30 cellular contexts compared by ENCODE assay signal in the genomic region with DNA sequence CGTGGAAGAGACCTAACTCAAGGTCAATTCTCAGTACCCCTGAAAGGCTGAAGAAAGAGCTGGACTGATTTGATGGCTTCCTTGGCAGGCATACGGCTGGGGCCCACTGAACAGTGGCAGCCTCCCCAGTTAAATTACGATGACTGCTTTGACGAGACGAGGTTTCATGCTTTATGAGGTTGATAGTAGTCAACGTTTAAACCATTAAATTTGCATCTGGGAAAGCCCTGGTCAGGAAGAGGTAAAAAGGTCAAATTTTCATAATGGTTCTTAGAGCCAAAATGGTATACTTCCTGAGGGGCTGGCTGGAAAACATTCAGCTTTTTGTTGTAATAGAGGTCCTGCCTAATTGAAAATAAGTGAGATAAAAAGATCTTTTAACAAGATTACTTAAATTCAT.
A peak's percentile ranks its signal among the peaks of the same experiment; 100 is the strongest.
DNase-seq lines count a peak whose midpoint lies in the region; ATAC-seq and TF ChIP-seq lines count a peak whose summit lies in the region.
"Had no signal": no experiment of that assay in that cellular context is flagged by ENCODE, and none has a peak within 500 bp of the region (broad histone marks: within the 10 kb centered on the region; RNA-seq: fewer than 3 reads in every experiment).

No MANE protein-coding gene starts in this region.

- H3K9me3 Mint-ChIP-seq in nephron, result peaks cover 5% of the 10 kb centered on the region
- H3K9me3 Mint-ChIP-seq: CD8-positive, alpha-beta T cell; stimulated activated memory B cell treated with anti-CD40 and anti-IgM and Interleukin-4, amounts not matched to agents 10 μg/mL and 1 μg/mL and 100 μg/mL, for 72 hours had no signal

- H3K4me3 ChIP-seq in GM06990 (replicated peaks; ENCODE audit: low read depth, low read length), result no peak overlapping the region
- H3K4me3 ChIP-seq: cardiac muscle cell, left ventricle myocardium inferior, suprapubic skin, upper lobe of left lung had no signal

- DNase-seq in GM06990 (ENCODE audit: extremely low read depth, insufficient read length) (peak; percentile 15), RPMI7951 (ENCODE audit: low read depth) (peak; percentile 21), NCI-H1105 (lab: John Stamatoyannopoulos, UW) (no peak)
- DNase-seq: ACHN; activated CD4-positive, alpha-beta T cell treated with anti-CD3 and anti-CD28 coated beads for 48 hours; activated effector memory CD4-positive, alpha-beta T cell treated with anti-CD3 and anti-CD28 coated beads, Interleukin-2, amount 50 U/mL, for 16 hours; CD8-positive, alpha-beta T cell; DMS 273 treated with DMSO at 0.1 percent for 48 hours; KBM-7; left ventricle myocardium inferior; mesenchymal stem cell; NCI-H2029; NCI-H524; NK-92 treated with Interleukin-12 subunit alpha and Interleukin-12 subunit beta, amount 100 ng/mL, for 24 hours; SIG-M5; stimulated activated CD4-positive, alpha-beta T cell treated with anti-CD3 and anti-CD28 coated beads, Interleukin-12 subunit alpha, Interleukin-12 subunit beta, amount 100 ng/mL, for 4 hours; T-helper 9 cell; upper lobe of left lung had no signal

- peak overlapping the region; percentile 82 to 87 (median 85) for H3K27ac Mint-ChIP-seq in nephron
- H3K27ac Mint-ChIP-seq: B cell; CD8-positive, alpha-beta T cell; progenitor cell of endocrine pancreas; stimulated activated memory B cell treated with anti-CD40 and anti-IgM and Interleukin-4, amounts not matched to agents 10 μg/mL and 1 μg/mL and 100 μg/mL, for 72 hours had no signal

- H3K27me3 ChIP-seq in GM06990 (replicated peaks; ENCODE audit: control insufficient read depth, insufficient read depth, low read length), result no peaks in the 10 kb centered on the region
- H3K27me3 ChIP-seq: cardiac muscle cell, suprapubic skin, upper lobe of left lung had no signal

- ATAC-seq in GM19463 (IDR thresholded peaks at IDR 0.05; ENCODE audit: unreplicated experiment) (peak; percentile 52), GM18861 (IDR thresholded peaks at IDR 0.05; ENCODE audit: unreplicated experiment) (no peak), HG03196 (IDR thresholded peaks at IDR 0.05; ENCODE audit: unreplicated experiment) (no peak), HG03159 (IDR thresholded peaks at IDR 0.05; ENCODE audit: unreplicated experiment) (no peak)
- ATAC-seq: CD8-positive, alpha-beta T cell; Panc1; sciatic nerve; stimulated activated memory B cell treated with anti-CD40 and anti-IgM and Interleukin-4, amounts not matched to agents 10 μg/mL and 1 μg/mL and 100 μg/mL, for 72 hours had no signal

- H3K36me3 Mint-ChIP-seq in nephron (ENCODE audit: low read depth), result no peaks in the 10 kb centered on the region
- H3K36me3 Mint-ChIP-seq: CD8-positive, alpha-beta T cell; stimulated activated memory B cell treated with anti-CD40 and anti-IgM and Interleukin-4, amounts not matched to agents 10 μg/mL and 1 μg/mL and 100 μg/mL, for 72 hours had no signal

- no peak overlapping the region for H3K4me3 Mint-ChIP-seq in nephron
- H3K4me3 Mint-ChIP-seq: B cell; CD8-positive, alpha-beta T cell; stimulated activated memory B cell treated with anti-CD40 and anti-IgM and Interleukin-4, amounts not matched to agents 10 μg/mL and 1 μg/mL and 100 μg/mL, for 72 hours had no signal

- H3K27me3 Mint-ChIP-seq in nephron (ENCODE audit: low read depth), result no peaks in the 10 kb centered on the region
- H3K27me3 Mint-ChIP-seq: B cell; progenitor cell of endocrine pancreas; stimulated activated memory B cell treated with anti-CD40 and anti-IgM and Interleukin-4, amounts not matched to agents 10 μg/mL and 1 μg/mL and 100 μg/mL, for 72 hours had no signal

- no peaks in the 10 kb centered on the region for H3K36me3 ChIP-seq in GM06990 (ENCODE audit: control insufficient read depth, insufficient read depth, low read length)
- H3K36me3 ChIP-seq: cardiac muscle cell, left ventricle myocardium inferior, suprapubic skin, upper lobe of left lung had no signal

- peaks cover 41% of the 10 kb centered on the region for H3K4me1 Mint-ChIP-seq in nephron
- H3K4me1 Mint-ChIP-seq: B cell; stimulated activated memory B cell treated with anti-CD40 and anti-IgM and Interleukin-4, amounts not matched to agents 10 μg/mL and 1 μg/mL and 100 μg/mL, for 72 hours had no signal

- TF ChIP-seq CTCF in GM06990 (IDR thresholded peaks at IDR 0.05; ENCODE audit: insufficient read depth, low read length, poor library complexity, severe bottlenecking) (no peak), nephron (IDR thresholded peaks at IDR 0.05; ENCODE audit: unreplicated experiment in 3 of 3) (no peak)
